11 cellular contexts compared by ENCODE assay signal in genomic region chr19:10968527-10969081, GRCh38. TPM values are rescaled to one million over a fixed set of nuclear protein-coding genes. Genes with fewer than 3 reads are reported as not detected.
A peak's percentile ranks its signal among the peaks of the same experiment; 100 is the strongest.
DNase-seq lines count a peak whose midpoint lies in the region; ATAC-seq, FAIRE-seq and TF ChIP-seq lines count a peak whose summit lies in the region.
"Had no signal": no experiment of that assay in that cellular context is flagged by ENCODE, and none has a peak within 500 bp of the region (broad histone marks: within the 10 kb centered on the region; RNA-seq: fewer than 3 reads in every experiment).

No MANE protein-coding gene starts in this region.

- POLR2A ChIA-PET in HCT116 (lab: Charles Lee), result interaction anchor here (1.5 kb wide), 1 partner anchor 27 kb away, joined by 4 read pairs; no protein-coding TSS in a partner anchor
- POLR2A ChIA-PET in GM12878 (lab: Charles Lee), result interaction anchor here (0.6 to 1.6 kb wide), 8 partner anchors 10 to 124 kb away, joined by 3 to 6 read pairs (median 5); no protein-coding TSS in a partner anchor
- POLR2A ChIA-PET in HepG2 (lab: Yijun Ruan, JAX), result no interaction called here

- H3K4me1 ChIP-seq in HCT116 (ENCODE audit: control insufficient read depth in 1 of 2, insufficient read depth in 2 of 2, low read length in 2 of 2) (peaks cover 11 to 22% of the 10 kb centered on the region in 2 experiments), GM12878 (ENCODE audit: control insufficient read depth, insufficient read depth, low read length) (peaks cover 41% of the 10 kb centered on the region), HepG2 (ENCODE audit: insufficient read depth, low read length) (peaks cover 17% of the 10 kb centered on the region)

- no peaks in the 10 kb centered on the region for H3K9me2 ChIP-seq in HCT116 (ENCODE audit: insufficient read depth)

- H3K4me3 Mint-ChIP-seq in naive B cell, result peak overlapping the region; percentile 23 to 83 (median 74)

- FAIRE-seq in GM12878 (lab: Jason Lieb, UNC), result no peak
- no peak for FAIRE-seq in HepG2 (lab: Jason Lieb, UNC)

- H3K27ac Mint-ChIP-seq in naive B cell, result peak overlapping the region in 5 of 6 donors; percentile 79 to 92 (median 90)

- H3K4me1 Mint-ChIP-seq in naive B cell, result peaks cover 38 to 71% (median 55%) of the 10 kb centered on the region in 3 donors

- H3K36me3 Mint-ChIP-seq in naive B cell, result no peaks in the 10 kb centered on the region

- TF ChIP-seq POLR2A in HCT116 (IDR thresholded peaks at IDR 0.05; ENCODE audit: borderline replicate concordance, extremely low read depth, insufficient read depth, insufficient read length), result no peak
- peak; percentile 29; the same call in 1 of the 2 replicates for TF ChIP-seq POLR2A in GM12878 (IDR thresholded peaks at IDR 0.05; ENCODE audit: low read depth, low read length)
- TF ChIP-seq POLR2A in HepG2 (IDR thresholded peaks at IDR 0.05; ENCODE audit: insufficient read depth in 1 of 2, low read depth in 2 of 2, low read length in 2 of 2), result no peak

- H3K4me2 ChIP-seq in HCT116 (ENCODE audit: low read length) (no peak overlapping the region), GM12878 (ENCODE audit: control insufficient read depth, insufficient read depth) (peak overlapping the region; percentile 80), HepG2 (ENCODE audit: low read depth, low read length) (no peak overlapping the region)
- H3K4me2 ChIP-seq: hepatocyte had no signal

- H3K79me2 ChIP-seq in HCT116 (ENCODE audit: insufficient read depth, low read length) (peaks cover 95% of the 10 kb centered on the region), GM12878 (ENCODE audit: control insufficient read depth, insufficient read depth, low read length) (peaks cover 88% of the 10 kb centered on the region), HepG2 (ENCODE audit: insufficient read depth, low read length) (peaks cover 71% of the 10 kb centered on the region)

- H2AFZ ChIP-seq in HCT116 (ENCODE audit: low read depth, low read length, poor library complexity, severe bottlenecking) (no peak overlapping the region), GM12878 (ENCODE audit: control insufficient read depth, low read depth, low read length) (no peak overlapping the region), HepG2 (ENCODE audit: low read length) (no peak overlapping the region)
- H2AFZ ChIP-seq: hepatocyte had no signal

- TF ChIP-seq CTCF in HCT116 (IDR thresholded peaks at IDR 0.05 in 2 of 3, conservative IDR thresholded peaks at IDR 0.05 in 1 of 3; ENCODE audit: borderline replicate concordance in 1 of 3, insufficient read depth in 1 of 3, low read depth in 2 of 3, low read length in 2 of 3), result 0 out of 6 replicates have a peak, but pooled peaks of 1 of the 3 experiments have one; percentile 7
- peak in 1 of 3 experiments; percentile 11; a peak in 1 of 6 replicates for TF ChIP-seq CTCF in GM12878 (IDR thresholded peaks at IDR 0.05 in 2 of 3, conservative IDR thresholded peaks at IDR 0.05 in 1 of 3; ENCODE audit: control insufficient read depth in 2 of 3, extremely low read depth in 1 of 3, insufficient read depth in 1 of 3, low read depth in 3 of 3, low read length in 3 of 3)
- no peak for TF ChIP-seq CTCF in HepG2 (CRISPR knock-in tag; IDR thresholded peaks at IDR 0.05)

- TF ChIP-seq RAD21 in HCT116 (IDR thresholded peaks at IDR 0.05; ENCODE audit: low read depth) (no peak), GM12878 (IDR thresholded peaks at IDR 0.05; ENCODE audit: insufficient read depth, low read depth, low read length) (0 out of 2 replicates have a peak, but pooled peaks have one; percentile 3), HepG2 (CRISPR knock-in tag; IDR thresholded peaks at IDR 0.05) (no peak)

- TF ChIP-seq EP300 in GM12878 (IDR thresholded peaks at IDR 0.05; ENCODE audit: borderline replicate concordance in 1 of 2, control insufficient read depth in 1 of 2, low read depth in 2 of 2, low read length in 2 of 2), result no peak
- TF ChIP-seq EP300 in HepG2 (IDR thresholded peaks at IDR 0.05; ENCODE audit: low read depth in 2 of 2, low read length in 2 of 2), result no peak
- no peak for TF ChIP-seq EP300 in HepG2 (CRISPR knock-in tag; IDR thresholded peaks at IDR 0.05; ENCODE audit: borderline replicate concordance)

- in situ Hi-C loops in GM12878 (cut with MboI), result no loop called here
- in situ Hi-C loops in HepG2 (cut with HindIII; ENCODE audit: extremely low pct_ligation_motif_present, low pct_unique_long_range_greater_than_20kb), result no loop called here

- BruUV-seq in HCT116 (replicated peaks; lab: Mats Ljungman, UMichigan) (no TSS peak), GM12878 (replicated peaks; lab: Mats Ljungman, UMichigan) (no TSS peak), HepG2 (replicated peaks; lab: Mats Ljungman, UMichigan) (no TSS peak)

- intact Hi-C loops in HCT116 (cut with micrococcal nuclease) (no loop called here), GM12878 (cut with micrococcal nuclease; ENCODE audit: unreplicated experiment) (no loop called here), HepG2 (cut with micrococcal nuclease; ENCODE audit: unreplicated experiment) (no loop called here)

- 2% methylated on average over 9 of the region's 9 CpGs for WGBS in GM12878 (ENCODE audit: insufficient coverage, insufficient replicate concordance, low lambda C conversion rate, missing lambda C conversion rate)
- WGBS in HepG2 (ENCODE audit: low lambda C conversion rate), result 95% methylated on average over 8 of the region's 9 CpGs

- H3K9ac ChIP-seq in HCT116 (ENCODE audit: low read length) (no peak overlapping the region), GM12878 (ENCODE audit: control insufficient read depth, insufficient read depth, low read length) (peak overlapping the region; percentile 55), HepG2 (ENCODE audit: insufficient read depth, low read depth, low read length) (no peak overlapping the region)

- SMC1A ChIA-PET in GM12878 (lab: Charles Lee; ENCODE audit: uncharacterized antibody, unreplicated experiment), result interaction anchor here (2.4 to 2.9 kb wide), 2 partner anchors 14 to 27 kb away, joined by 12 to 13 read pairs; no protein-coding TSS in a partner anchor

- CTCF ChIA-PET in HCT116 (lab: Charles Lee) (interaction anchor here (0.8 kb wide), 1 partner anchor 32 kb away, joined by 3 read pairs; no protein-coding TSS in a partner anchor), GM12878 (lab: Yijun Ruan, JAX) (interaction anchor here (0.6 to 3.5 kb wide), 9 partner anchors 11 to 238 kb away, joined by 3 to 39 read pairs (median 6); no protein-coding TSS in a partner anchor), HepG2 (lab: Yijun Ruan, JAX; ENCODE audit: low intra/inter-chr PET ratio, low total read pairs) (no interaction called here)

- H3K36me3 ChIP-seq in HCT116 (ENCODE audit: control insufficient read depth in 1 of 2, insufficient read depth in 2 of 2, low read length in 2 of 2) (peaks cover 0 to 10% of the 10 kb centered on the region in 2 experiments; a peak in 1 of 4 replicates), GM12878 (ENCODE audit: control insufficient read depth in 2 of 2, insufficient read depth in 2 of 2, low read length in 1 of 2) (peaks cover 0 to 2% of the 10 kb centered on the region in 2 experiments; a peak in 1 of 4 replicates), HepG2 (replicated peaks in 1 of 2; ENCODE audit: control insufficient read depth in 1 of 2, insufficient read depth in 2 of 2, low read length in 2 of 2) (peaks cover 0 to 9% of the 10 kb centered on the region in 2 experiments; a peak in 1 of 5 replicates)
- H3K36me3 ChIP-seq: neutrophil, vagina had no signal

- H3K4me3 ChIP-seq in HCT116 (replicated peaks in 1 of 2; ENCODE audit: low read depth in 1 of 2, low read length in 2 of 2) (no peak overlapping the region), GM12878 (peak overlapping the region; percentile 50), HepG2 (replicated peaks in 1 of 3; ENCODE audit: insufficient read depth in 1 of 3, low read depth in 2 of 3, low read length in 3 of 3) (no peak overlapping the region)
- H3K4me3 ChIP-seq: hepatocyte, vagina had no signal

- DNase-seq in COLO668 (lab: John Stamatoyannopoulos, UW; ENCODE audit: unreplicated experiment) (peak; percentile 25), HCT116 (ENCODE audit: low read depth, low spot score) (no peak), GM12878 (ENCODE audit: low read depth, low spot score) (peak; percentile 41), naive B cell (peak; percentile 39), HepG2 (ENCODE audit: low spot score) (no peak), midbrain (lab: John Stamatoyannopoulos, UW) (no peak)

- H3K27me3 Mint-ChIP-seq in naive B cell, result no peaks in the 10 kb centered on the region

- H3K27me3 ChIP-seq in HCT116 (ENCODE audit: insufficient read depth, low read length), result no peaks in the 10 kb centered on the region
- no peaks in the 10 kb centered on the region for H3K27me3 ChIP-seq in GM12878 (replicated peaks in 1 of 2; ENCODE audit: control insufficient read depth in 2 of 2, insufficient read depth in 2 of 2, low read length in 1 of 2)
- H3K27me3 ChIP-seq in HepG2 (ENCODE audit: control insufficient read depth in 1 of 2, insufficient read depth in 2 of 2, low read length in 2 of 2), result no peaks in the 10 kb centered on the region
- H3K27me3 ChIP-seq: hepatocyte, neutrophil, vagina had no signal

- H3K9me3 ChIP-seq in HCT116 (ENCODE audit: control insufficient read depth in 1 of 2, insufficient read depth in 1 of 2, low read depth in 1 of 2, low read length in 2 of 2) (no peaks in the 10 kb centered on the region), GM12878 (replicated peaks; ENCODE audit: control insufficient read depth, insufficient read depth, low read length) (no peaks in the 10 kb centered on the region; the same call in 2 of the 3 replicates), HepG2 (ENCODE audit: low read length) (no peaks in the 10 kb centered on the region)
- H3K9me3 ChIP-seq: neutrophil, vagina had no signal

- peak overlapping the region; percentile 17; the same call in 1 of the 2 replicates for H3K27ac ChIP-seq in HCT116 (ENCODE audit: low read depth, low read length)
- H3K27ac ChIP-seq in GM12878 (ENCODE audit: control insufficient read depth, insufficient read depth), result peak overlapping the region; percentile 50
- H3K27ac ChIP-seq in HepG2 (ENCODE audit: extremely low read length, insufficient read depth, low read length), result no peak overlapping the region
- H3K27ac ChIP-seq: hepatocyte, neutrophil, vagina had no signal

- ATAC-seq in HCT116 (peak; percentile 46; the same call in 1 of the 2 replicates), GM12878 (peak; percentile 74), naive B cell (ENCODE audit: low read depth in 2 of 2) (peak; percentile 79 to 82), HepG2 (no peak), GM18873 (IDR thresholded peaks at IDR 0.05; ENCODE audit: low FRiP score, unreplicated experiment) (no peak), HG03432 (IDR thresholded peaks at IDR 0.05; ENCODE audit: unreplicated experiment) (no peak)

- H3K9me3 Mint-ChIP-seq in naive B cell, result no peaks in the 10 kb centered on the region

- RAD21 ChIA-PET in HCT116 (lab: Charles Lee; ENCODE audit: low non-redundant PET in 1 of 2, low total read pairs in 2 of 2, uncharacterized antibody in 2 of 2, unreplicated experiment in 2 of 2), result no interaction called here
- RAD21 ChIA-PET in GM12878 (lab: Charles Lee; ENCODE audit: unreplicated experiment), result interaction anchor here (0.6 to 3.5 kb wide), 6 partner anchors 14 to 91 kb away, joined by 3 to 30 read pairs (median 4); no protein-coding TSS in a partner anchor

- H4K20me1 ChIP-seq in HCT116 (ENCODE audit: insufficient read depth) (peaks cover 13% of the 10 kb centered on the region; the same call in 1 of the 2 replicates), GM12878 (ENCODE audit: control insufficient read depth, insufficient read depth) (peaks cover 4% of the 10 kb centered on the region; the same call in 1 of the 2 replicates), HepG2 (ENCODE audit: insufficient read depth, low read length) (0 out of 2 replicates have a peak, but pooled peaks cover under 1% of the 10 kb centered on the region)

RNA-seq across cellular contexts. Expression of gene SMARCA4, which starts 7.8 kb away (rescaled TPM):
- total RNA-seq in HCT116 (2021; ENCODE audit: unreplicated experiment) (116 TPM), GM12878 (2014; rRNA removed) (82.0 and 85.3 TPM in 2 replicates), GM12878 (2014; rRNA removed; fragmentation: Illumina TruSeq; extraction: Trizol) (39.2 and 44.7 TPM in 2 replicates), GM12878 (2021) (153 and 175 TPM in 2 replicates), HepG2 (2016; rRNA removed; fragmentation: Illumina TruSeq; extraction: Trizol) (45.9 and 61.5 TPM in 2 replicates)
- 102 and 108 TPM in 2 replicates for polyA plus RNA-seq in HCT116 (2012)
- 250 and 253 TPM in 2 replicates for total RNA-seq in GM12878 (2013; cell fraction: nucleolus; rRNA removed)
- 38.9 TPM for polyA plus RNA-seq in GM12878 (2011; ENCODE audit: low read depth)
- polyA plus RNA-seq in GM12878 (2011; rRNA removed) (25.2 and 32.1 TPM in 2 replicates), GM12878 (2014; fragmentation: Illumina TruSeq; extraction: Trizol) (34.9 and 63.5 TPM in 2 replicates), GM12878 (2014; fragmentation: Nextera tagmentation; extraction: Ambion mirVana) (10 to 100 TPM; 22.4 to 43.8 TPM), GM12878 (2014; rRNA removed) (51.2 and 76.8 TPM in 2 replicates), GM12878 (2016; fragmentation: Nextera tagmentation; extraction: Ambion mirVana) (100 to 1,000 TPM in 1 of 2 experiments, 10 to 100 TPM in 1; 88.6 to 102 TPM), naive B cell (ENCODE audit: low read depth in 6 of 6) (10 to 100 TPM in 1 of 6 donors, 1 to 10 TPM in 5; 4.1 to 21.9 (median 7.2) TPM), HepG2 (2011; rRNA removed) (25.4 and 28.7 TPM in 2 replicates)
- polyA plus RNA-seq in GM12878 (2011; cell fraction: cytosol; rRNA removed), result 55.8 and 68.4 TPM in 2 replicates
- 96.7 and 156 TPM in 2 replicates for polyA plus RNA-seq in GM12878 (2011; cell fraction: nucleus; rRNA removed)
- 82.5 and 85.4 TPM in 2 replicates for polyA plus RNA-seq in GM12878 (2012)
- polyA minus RNA-seq in GM12878 (2011; rRNA and poly(A)+ RNA removed), result 106 and 126 TPM in 2 replicates
- 70.4 and 77.0 TPM in 2 replicates for polyA minus RNA-seq in GM12878 (2011; cell fraction: cytosol; rRNA and poly(A)+ RNA removed)
- polyA minus RNA-seq in GM12878 (2011; cell fraction: nucleus; rRNA and poly(A)+ RNA removed), result 49.4 and 101 TPM in 2 replicates
- 13.7 and 14.9 TPM in 2 replicates for total RNA-seq in HepG2 (2016; cell fraction: cytosol; rRNA removed; fragmentation: Illumina TruSeq; extraction: Trizol; ENCODE audit: low read depth)
- 46.7 and 48.0 TPM in 2 replicates for total RNA-seq in HepG2 (2016; cell fraction: insoluble cytoplasmic fraction; rRNA removed; fragmentation: Illumina TruSeq; extraction: Trizol)
- total RNA-seq in HepG2 (2016; cell fraction: membrane; rRNA removed; fragmentation: Illumina TruSeq; extraction: Trizol), result 29.6 and 31.5 TPM in 2 replicates
- total RNA-seq in HepG2 (2016; cell fraction: nucleus; rRNA removed; fragmentation: Illumina TruSeq; extraction: Trizol), result 40.2 and 49.1 TPM in 2 replicates
- 17.4 and 25.0 TPM in 2 replicates for polyA plus RNA-seq in HepG2 (2011; cell fraction: cytosol; rRNA removed)
- polyA plus RNA-seq in HepG2 (2011; cell fraction: nucleus; rRNA removed), result 76.1 and 88.8 TPM in 2 replicates
- 42.7 and 48.1 TPM in 2 replicates for polyA plus RNA-seq in HepG2 (2012)
- 7.8 and 9.0 TPM in 2 replicates for polyA plus RNA-seq in HepG2 (2016; cell fraction: cytosol; fragmentation: Illumina TruSeq; extraction: Trizol; ENCODE audit: low read depth)
- polyA plus RNA-seq in HepG2 (2016; cell fraction: insoluble cytoplasmic fraction; fragmentation: Illumina TruSeq; extraction: Trizol; ENCODE audit: low read depth), result 65.5 and 92.2 TPM in 2 replicates
- polyA plus RNA-seq in HepG2 (2016; cell fraction: membrane; fragmentation: Illumina TruSeq; extraction: Trizol; ENCODE audit: low read depth), result 20.1 and 25.6 TPM in 2 replicates
- 103 and 106 TPM in 2 replicates for polyA plus RNA-seq in HepG2 (2016; cell fraction: nucleus; fragmentation: Illumina TruSeq; extraction: Trizol; ENCODE audit: insufficient read depth, low read depth)
- 91.5 and 97.2 TPM in 2 replicates for polyA minus RNA-seq in HepG2 (2011; rRNA and poly(A)+ RNA removed; ENCODE audit: low replicate concordance)
- polyA minus RNA-seq in HepG2 (2011; cell fraction: cytosol; rRNA and poly(A)+ RNA removed), result 47.5 and 47.9 TPM in 2 replicates
- 41.6 and 43.3 TPM in 2 replicates for polyA minus RNA-seq in HepG2 (2011; cell fraction: nucleus; rRNA and poly(A)+ RNA removed)

RNA-seq across cellular contexts. Expression of gene TIMM29, which starts 40.0 kb away (rescaled TPM):
- total RNA-seq in HCT116 (2021; ENCODE audit: unreplicated experiment) (20.3 TPM), GM12878 (2014; rRNA removed) (25.1 and 25.8 TPM in 2 replicates), GM12878 (2014; rRNA removed; fragmentation: Illumina TruSeq; extraction: Trizol) (11.0 TPM in 2 replicates), GM12878 (2021) (20.9 and 22.7 TPM in 2 replicates), HepG2 (2016; rRNA removed; fragmentation: Illumina TruSeq; extraction: Trizol) (25.6 and 33.8 TPM in 2 replicates)
- polyA plus RNA-seq in HCT116 (2012), result 10.6 and 12.6 TPM in 2 replicates
- 18.1 and 19.1 TPM in 2 replicates for total RNA-seq in GM12878 (2013; cell fraction: nucleolus; rRNA removed)
- polyA plus RNA-seq in GM12878 (2011; ENCODE audit: low read depth), result 11.1 TPM
- polyA plus RNA-seq in GM12878 (2011; rRNA removed) (9.6 and 10.2 TPM in 2 replicates), GM12878 (2014; fragmentation: Illumina TruSeq; extraction: Trizol) (6.2 and 8.2 TPM in 2 replicates), GM12878 (2014; fragmentation: Nextera tagmentation; extraction: Ambion mirVana) (1 to 10 TPM; 2.4 to 6.5 TPM), GM12878 (2014; rRNA removed) (15.9 and 17.6 TPM in 2 replicates), GM12878 (2016; fragmentation: Nextera tagmentation; extraction: Ambion mirVana) (10 to 100 TPM; 27.4 to 27.9 TPM), naive B cell (ENCODE audit: low read depth in 6 of 6) (10 to 100 TPM in 5 of 6 donors, 1 to 10 TPM in 1; 4.3 to 24.0 (median 17.9) TPM), HepG2 (2011; rRNA removed) (7.0 and 7.1 TPM in 2 replicates)
- polyA plus RNA-seq in GM12878 (2011; cell fraction: cytosol; rRNA removed), result 10.5 and 14.1 TPM in 2 replicates
- 8.1 and 11.6 TPM in 2 replicates for polyA plus RNA-seq in GM12878 (2011; cell fraction: nucleus; rRNA removed)
- 15.7 and 16.8 TPM in 2 replicates for polyA plus RNA-seq in GM12878 (2012)
- polyA minus RNA-seq in GM12878 (2011; rRNA and poly(A)+ RNA removed), result 4.8 and 6.3 TPM in 2 replicates
- 4.6 and 7.4 TPM in 2 replicates for polyA minus RNA-seq in GM12878 (2011; cell fraction: cytosol; rRNA and poly(A)+ RNA removed)
- 3.3 and 6.9 TPM in 2 replicates for polyA minus RNA-seq in GM12878 (2011; cell fraction: nucleus; rRNA and poly(A)+ RNA removed)
- total RNA-seq in HepG2 (2016; cell fraction: cytosol; rRNA removed; fragmentation: Illumina TruSeq; extraction: Trizol; ENCODE audit: low read depth), result 5.7 and 6.8 TPM in 2 replicates
- 21.9 and 35.0 TPM in 2 replicates for total RNA-seq in HepG2 (2016; cell fraction: insoluble cytoplasmic fraction; rRNA removed; fragmentation: Illumina TruSeq; extraction: Trizol)
- 17.3 and 19.4 TPM in 2 replicates for total RNA-seq in HepG2 (2016; cell fraction: membrane; rRNA removed; fragmentation: Illumina TruSeq; extraction: Trizol)
- 14.3 and 19.7 TPM in 2 replicates for total RNA-seq in HepG2 (2016; cell fraction: nucleus; rRNA removed; fragmentation: Illumina TruSeq; extraction: Trizol)
- polyA plus RNA-seq in HepG2 (2011; cell fraction: cytosol; rRNA removed), result 6.4 and 7.7 TPM in 2 replicates
- polyA plus RNA-seq in HepG2 (2011; cell fraction: nucleus; rRNA removed), result 6.8 and 6.9 TPM in 2 replicates
- 11.2 and 12.5 TPM in 2 replicates for polyA plus RNA-seq in HepG2 (2012)
- 4.1 and 4.4 TPM in 2 replicates for polyA plus RNA-seq in HepG2 (2016; cell fraction: cytosol; fragmentation: Illumina TruSeq; extraction: Trizol; ENCODE audit: low read depth)
- polyA plus RNA-seq in HepG2 (2016; cell fraction: insoluble cytoplasmic fraction; fragmentation: Illumina TruSeq; extraction: Trizol; ENCODE audit: low read depth), result 17.0 and 19.4 TPM in 2 replicates
- polyA plus RNA-seq in HepG2 (2016; cell fraction: membrane; fragmentation: Illumina TruSeq; extraction: Trizol; ENCODE audit: low read depth), result 9.5 and 10.3 TPM in 2 replicates
- polyA plus RNA-seq in HepG2 (2016; cell fraction: nucleus; fragmentation: Illumina TruSeq; extraction: Trizol; ENCODE audit: insufficient read depth, low read depth), result 18.8 and 25.6 TPM in 2 replicates
- 7.1 and 11.2 TPM in 2 replicates for polyA minus RNA-seq in HepG2 (2011; rRNA and poly(A)+ RNA removed; ENCODE audit: low replicate concordance)
- 7.9 and 8.4 TPM in 2 replicates for polyA minus RNA-seq in HepG2 (2011; cell fraction: cytosol; rRNA and poly(A)+ RNA removed)
- polyA minus RNA-seq in HepG2 (2011; cell fraction: nucleus; rRNA and poly(A)+ RNA removed), result 5.7 and 5.8 TPM in 2 replicates

RNA-seq across cellular contexts. Expression of gene YIPF2, which starts 40.2 kb away (rescaled TPM):
- total RNA-seq in HCT116 (2021; ENCODE audit: unreplicated experiment) (44.7 TPM), GM12878 (2014; rRNA removed) (33.4 and 36.4 TPM in 2 replicates), GM12878 (2014; rRNA removed; fragmentation: Illumina TruSeq; extraction: Trizol) (10.6 and 14.9 TPM in 2 replicates), GM12878 (2021) (26.5 and 28.4 TPM in 2 replicates), HepG2 (2016; rRNA removed; fragmentation: Illumina TruSeq; extraction: Trizol) (22.7 and 37.3 TPM in 2 replicates)
- polyA plus RNA-seq in HCT116 (2012), result 53.2 and 67.3 TPM in 2 replicates
- 26.2 and 26.3 TPM in 2 replicates for total RNA-seq in GM12878 (2013; cell fraction: nucleolus; rRNA removed)
- polyA plus RNA-seq in GM12878 (2011; ENCODE audit: low read depth), result 23.9 TPM
- polyA plus RNA-seq in GM12878 (2011; rRNA removed) (10.0 and 17.2 TPM in 2 replicates), GM12878 (2014; fragmentation: Illumina TruSeq; extraction: Trizol) (1.8 and 8.1 TPM in 2 replicates), GM12878 (2014; fragmentation: Nextera tagmentation; extraction: Ambion mirVana) (1 to 10 TPM in 1 of 2 experiments, under 1 TPM in 1; 0.92 to 3.9 TPM), GM12878 (2014; rRNA removed) (31.7 and 38.9 TPM in 2 replicates), GM12878 (2016; fragmentation: Nextera tagmentation; extraction: Ambion mirVana) (10 to 100 TPM; 18.1 to 19.6 TPM), naive B cell (ENCODE audit: low read depth in 6 of 6) (10 to 100 TPM in 2 of 6 donors, 1 to 10 TPM in 4; 3.7 to 18.5 (median 7.4) TPM), HepG2 (2011; rRNA removed) (53.2 and 59.7 TPM in 2 replicates)
- polyA plus RNA-seq in GM12878 (2011; cell fraction: cytosol; rRNA removed), result 34.7 and 43.9 TPM in 2 replicates
- polyA plus RNA-seq in GM12878 (2011; cell fraction: nucleus; rRNA removed), result 45.4 and 49.0 TPM in 2 replicates
- polyA plus RNA-seq in GM12878 (2012), result 45.0 and 45.2 TPM in 2 replicates
- 13.9 and 31.1 TPM in 2 replicates for polyA minus RNA-seq in GM12878 (2011; rRNA and poly(A)+ RNA removed)
- polyA minus RNA-seq in GM12878 (2011; cell fraction: cytosol; rRNA and poly(A)+ RNA removed), result 17.4 and 18.8 TPM in 2 replicates
- polyA minus RNA-seq in GM12878 (2011; cell fraction: nucleus; rRNA and poly(A)+ RNA removed), result 9.4 and 9.9 TPM in 2 replicates
- total RNA-seq in HepG2 (2016; cell fraction: cytosol; rRNA removed; fragmentation: Illumina TruSeq; extraction: Trizol; ENCODE audit: low read depth), result 17.0 and 24.9 TPM in 2 replicates
- total RNA-seq in HepG2 (2016; cell fraction: insoluble cytoplasmic fraction; rRNA removed; fragmentation: Illumina TruSeq; extraction: Trizol), result 18.1 and 40.3 TPM in 2 replicates
- total RNA-seq in HepG2 (2016; cell fraction: membrane; rRNA removed; fragmentation: Illumina TruSeq; extraction: Trizol), result 33.8 and 40.6 TPM in 2 replicates
- total RNA-seq in HepG2 (2016; cell fraction: nucleus; rRNA removed; fragmentation: Illumina TruSeq; extraction: Trizol), result 29.4 and 31.8 TPM in 2 replicates
- polyA plus RNA-seq in HepG2 (2011; cell fraction: cytosol; rRNA removed), result 46.3 and 77.8 TPM in 2 replicates
- 119 and 138 TPM in 2 replicates for polyA plus RNA-seq in HepG2 (2011; cell fraction: nucleus; rRNA removed)
- polyA plus RNA-seq in HepG2 (2012), result 23.3 and 34.0 TPM in 2 replicates
- polyA plus RNA-seq in HepG2 (2016; cell fraction: cytosol; fragmentation: Illumina TruSeq; extraction: Trizol; ENCODE audit: low read depth), result 20.2 and 27.8 TPM in 2 replicates
- 19.3 and 20.0 TPM in 2 replicates for polyA plus RNA-seq in HepG2 (2016; cell fraction: insoluble cytoplasmic fraction; fragmentation: Illumina TruSeq; extraction: Trizol; ENCODE audit: low read depth)
- 25.6 and 30.0 TPM in 2 replicates for polyA plus RNA-seq in HepG2 (2016; cell fraction: membrane; fragmentation: Illumina TruSeq; extraction: Trizol; ENCODE audit: low read depth)
- 55.7 and 57.0 TPM in 2 replicates for polyA plus RNA-seq in HepG2 (2016; cell fraction: nucleus; fragmentation: Illumina TruSeq; extraction: Trizol; ENCODE audit: insufficient read depth, low read depth)
- 50.6 and 120 TPM in 2 replicates for polyA minus RNA-seq in HepG2 (2011; rRNA and poly(A)+ RNA removed; ENCODE audit: low replicate concordance)
- 34.1 and 39.4 TPM in 2 replicates for polyA minus RNA-seq in HepG2 (2011; cell fraction: cytosol; rRNA and poly(A)+ RNA removed)
- polyA minus RNA-seq in HepG2 (2011; cell fraction: nucleus; rRNA and poly(A)+ RNA removed), result 26.1 and 28.1 TPM in 2 replicates

Comparison
In these comparisons a context has a peak if more than half of its experiments do, and no peak if none do; other contexts are left out.
1. DNase-seq: peak in COLO668 (single experiment), GM12878 (single experiment) and naive B cell (single experiment); none in HCT116 (single experiment), HepG2 (single experiment) and midbrain (single experiment).
2. ATAC-seq: peak in HCT116 (single experiment), GM12878 (single experiment) and naive B cell (2 of 2); none in HepG2 (single experiment), GM18873 (single experiment) and HG03432 (single experiment).